In the genomic region with DNA sequence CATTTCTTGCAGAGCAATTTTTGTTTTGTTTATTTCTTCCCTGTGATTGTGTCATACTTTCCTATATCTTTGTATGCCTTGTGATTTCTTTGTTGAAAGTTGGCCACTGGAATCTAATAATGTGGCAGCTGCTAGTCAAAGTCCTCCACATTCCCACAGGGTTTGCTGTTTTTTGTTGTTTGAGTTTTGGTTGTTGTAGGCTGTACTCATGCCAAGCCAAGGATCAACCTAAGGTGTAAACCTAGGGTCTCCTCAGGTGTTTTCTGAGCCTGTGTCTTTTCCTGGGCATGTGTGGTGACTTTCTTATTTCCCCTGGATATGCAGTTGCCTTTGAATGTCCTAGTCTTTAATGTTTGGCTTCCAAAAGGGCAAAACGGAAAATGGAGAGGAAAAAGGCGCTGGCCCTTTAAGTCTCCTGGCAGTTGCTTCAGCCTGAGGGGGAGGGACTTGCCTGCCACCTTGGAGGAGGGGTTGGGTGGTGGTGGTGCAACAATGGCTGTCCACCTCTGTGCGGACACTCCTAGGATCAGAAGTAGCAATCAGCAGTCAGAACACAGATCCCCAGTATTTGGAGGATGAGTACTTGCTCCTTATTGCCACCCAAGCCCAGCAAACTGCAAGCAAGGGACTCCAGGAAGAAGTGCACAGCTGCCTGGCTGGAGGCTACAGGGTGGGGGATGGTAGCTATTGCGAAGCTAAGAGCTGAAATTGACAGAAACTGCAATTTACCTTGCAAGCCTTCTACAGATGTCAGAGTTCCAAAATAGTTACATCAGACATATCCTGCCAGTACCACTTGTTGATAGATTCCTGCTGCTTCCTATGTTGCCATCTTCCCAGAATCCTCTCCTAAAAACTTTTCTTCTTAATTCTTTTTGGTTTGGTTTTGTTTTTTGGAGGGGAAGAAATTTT, we compare ENCODE assay signal across 1 cellular context.
A peak's percentile ranks its signal among the peaks of the same experiment; 100 is the strongest.
TF ChIP-seq lines count a peak whose summit lies in the region.

No MANE protein-coding gene starts in this region.

TF ChIP-seq in WTC11, 78 proteins besides CTCF, POLR2A, EP300 and RAD21 (continued from another document and continues in another):
- TF ChIP-seq NR3C1 (CRISPR knock-in tag; conservative IDR thresholded peaks at IDR 0.05; ENCODE audit: low read depth) = no peak
- 0 out of 2 replicates have a peak, but pooled peaks have one; percentile 32 for TF ChIP-seq FOXP1 (CRISPR knock-in tag; IDR thresholded peaks at IDR 0.05; ENCODE audit: borderline replicate concordance)
- peak; percentile 28; the same call in 1 of the 2 replicates for TF ChIP-seq NFE2L1 (CRISPR knock-in tag; IDR thresholded peaks at IDR 0.05)
- TF ChIP-seq, protein P1, sequence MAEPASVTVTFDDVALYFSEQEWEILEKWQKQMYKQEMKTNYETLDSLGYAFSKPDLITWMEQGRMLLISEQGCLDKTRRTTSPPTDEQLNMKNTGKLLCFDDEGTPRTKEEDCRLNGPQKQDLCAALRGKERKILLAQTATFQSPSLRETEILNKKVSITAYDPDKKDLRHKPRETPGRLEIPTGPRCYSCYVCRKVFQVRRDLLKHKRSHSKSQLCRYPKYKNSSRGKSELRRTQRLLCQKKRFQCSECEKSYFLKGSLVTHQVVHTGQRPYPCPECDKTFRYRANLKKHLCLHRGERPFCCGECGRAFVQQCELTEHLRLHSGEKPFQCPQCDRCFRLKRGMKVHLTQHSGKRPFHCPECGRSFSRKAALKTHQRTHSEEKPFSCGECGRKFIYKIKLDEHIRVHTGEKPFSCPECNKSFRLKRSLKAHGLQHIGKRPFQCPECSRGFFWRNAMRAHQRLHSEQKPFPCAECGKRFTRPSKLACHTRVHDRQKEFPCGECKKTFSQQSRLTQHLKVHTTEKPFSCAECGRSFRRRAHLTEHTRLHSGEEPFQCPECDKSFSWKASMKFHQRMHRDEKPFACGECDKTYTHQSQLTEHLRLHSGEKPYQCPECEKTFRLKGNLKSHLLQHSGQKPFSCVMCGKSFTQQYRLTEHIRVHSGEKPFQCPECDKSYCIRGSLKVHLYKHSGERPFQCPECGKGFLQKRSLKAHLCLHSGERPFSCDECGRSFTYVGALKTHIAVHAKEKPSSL (CRISPR knock-in tag; conservative IDR thresholded peaks at IDR 0.05) = no peak
- TF ChIP-seq, protein P2, sequence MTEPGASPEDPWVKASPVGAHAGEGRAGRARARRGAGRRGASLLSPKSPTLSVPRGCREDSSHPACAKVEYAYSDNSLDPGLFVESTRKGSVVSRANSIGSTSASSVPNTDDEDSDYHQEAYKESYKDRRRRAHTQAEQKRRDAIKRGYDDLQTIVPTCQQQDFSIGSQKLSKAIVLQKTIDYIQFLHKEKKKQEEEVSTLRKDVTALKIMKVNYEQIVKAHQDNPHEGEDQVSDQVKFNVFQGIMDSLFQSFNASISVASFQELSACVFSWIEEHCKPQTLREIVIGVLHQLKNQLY (CRISPR knock-in tag; IDR thresholded peaks at IDR 0.05) = no peak
- TF ChIP-seq, protein P3, sequence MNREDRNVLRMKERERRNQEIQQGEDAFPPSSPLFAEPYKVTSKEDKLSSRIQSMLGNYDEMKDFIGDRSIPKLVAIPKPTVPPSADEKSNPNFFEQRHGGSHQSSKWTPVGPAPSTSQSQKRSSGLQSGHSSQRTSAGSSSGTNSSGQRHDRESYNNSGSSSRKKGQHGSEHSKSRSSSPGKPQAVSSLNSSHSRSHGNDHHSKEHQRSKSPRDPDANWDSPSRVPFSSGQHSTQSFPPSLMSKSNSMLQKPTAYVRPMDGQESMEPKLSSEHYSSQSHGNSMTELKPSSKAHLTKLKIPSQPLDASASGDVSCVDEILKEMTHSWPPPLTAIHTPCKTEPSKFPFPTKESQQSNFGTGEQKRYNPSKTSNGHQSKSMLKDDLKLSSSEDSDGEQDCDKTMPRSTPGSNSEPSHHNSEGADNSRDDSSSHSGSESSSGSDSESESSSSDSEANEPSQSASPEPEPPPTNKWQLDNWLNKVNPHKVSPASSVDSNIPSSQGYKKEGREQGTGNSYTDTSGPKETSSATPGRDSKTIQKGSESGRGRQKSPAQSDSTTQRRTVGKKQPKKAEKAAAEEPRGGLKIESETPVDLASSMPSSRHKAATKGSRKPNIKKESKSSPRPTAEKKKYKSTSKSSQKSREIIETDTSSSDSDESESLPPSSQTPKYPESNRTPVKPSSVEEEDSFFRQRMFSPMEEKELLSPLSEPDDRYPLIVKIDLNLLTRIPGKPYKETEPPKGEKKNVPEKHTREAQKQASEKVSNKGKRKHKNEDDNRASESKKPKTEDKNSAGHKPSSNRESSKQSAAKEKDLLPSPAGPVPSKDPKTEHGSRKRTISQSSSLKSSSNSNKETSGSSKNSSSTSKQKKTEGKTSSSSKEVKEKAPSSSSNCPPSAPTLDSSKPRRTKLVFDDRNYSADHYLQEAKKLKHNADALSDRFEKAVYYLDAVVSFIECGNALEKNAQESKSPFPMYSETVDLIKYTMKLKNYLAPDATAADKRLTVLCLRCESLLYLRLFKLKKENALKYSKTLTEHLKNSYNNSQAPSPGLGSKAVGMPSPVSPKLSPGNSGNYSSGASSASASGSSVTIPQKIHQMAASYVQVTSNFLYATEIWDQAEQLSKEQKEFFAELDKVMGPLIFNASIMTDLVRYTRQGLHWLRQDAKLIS (CRISPR knock-in tag; IDR thresholded peaks at IDR 0.05; ENCODE audit: borderline replicate concordance) = no peak
- TF ChIP-seq ESRRA (CRISPR knock-in tag; IDR thresholded peaks at IDR 0.05; ENCODE audit: borderline replicate concordance) = no peak
- TF ChIP-seq, protein P4, sequence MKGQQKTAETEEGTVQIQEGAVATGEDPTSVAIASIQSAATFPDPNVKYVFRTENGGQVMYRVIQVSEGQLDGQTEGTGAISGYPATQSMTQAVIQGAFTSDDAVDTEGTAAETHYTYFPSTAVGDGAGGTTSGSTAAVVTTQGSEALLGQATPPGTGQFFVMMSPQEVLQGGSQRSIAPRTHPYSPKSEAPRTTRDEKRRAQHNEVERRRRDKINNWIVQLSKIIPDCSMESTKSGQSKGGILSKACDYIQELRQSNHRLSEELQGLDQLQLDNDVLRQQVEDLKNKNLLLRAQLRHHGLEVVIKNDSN (CRISPR knock-in tag; IDR thresholded peaks at IDR 0.05) = no peak
- TF ChIP-seq, protein P5, sequence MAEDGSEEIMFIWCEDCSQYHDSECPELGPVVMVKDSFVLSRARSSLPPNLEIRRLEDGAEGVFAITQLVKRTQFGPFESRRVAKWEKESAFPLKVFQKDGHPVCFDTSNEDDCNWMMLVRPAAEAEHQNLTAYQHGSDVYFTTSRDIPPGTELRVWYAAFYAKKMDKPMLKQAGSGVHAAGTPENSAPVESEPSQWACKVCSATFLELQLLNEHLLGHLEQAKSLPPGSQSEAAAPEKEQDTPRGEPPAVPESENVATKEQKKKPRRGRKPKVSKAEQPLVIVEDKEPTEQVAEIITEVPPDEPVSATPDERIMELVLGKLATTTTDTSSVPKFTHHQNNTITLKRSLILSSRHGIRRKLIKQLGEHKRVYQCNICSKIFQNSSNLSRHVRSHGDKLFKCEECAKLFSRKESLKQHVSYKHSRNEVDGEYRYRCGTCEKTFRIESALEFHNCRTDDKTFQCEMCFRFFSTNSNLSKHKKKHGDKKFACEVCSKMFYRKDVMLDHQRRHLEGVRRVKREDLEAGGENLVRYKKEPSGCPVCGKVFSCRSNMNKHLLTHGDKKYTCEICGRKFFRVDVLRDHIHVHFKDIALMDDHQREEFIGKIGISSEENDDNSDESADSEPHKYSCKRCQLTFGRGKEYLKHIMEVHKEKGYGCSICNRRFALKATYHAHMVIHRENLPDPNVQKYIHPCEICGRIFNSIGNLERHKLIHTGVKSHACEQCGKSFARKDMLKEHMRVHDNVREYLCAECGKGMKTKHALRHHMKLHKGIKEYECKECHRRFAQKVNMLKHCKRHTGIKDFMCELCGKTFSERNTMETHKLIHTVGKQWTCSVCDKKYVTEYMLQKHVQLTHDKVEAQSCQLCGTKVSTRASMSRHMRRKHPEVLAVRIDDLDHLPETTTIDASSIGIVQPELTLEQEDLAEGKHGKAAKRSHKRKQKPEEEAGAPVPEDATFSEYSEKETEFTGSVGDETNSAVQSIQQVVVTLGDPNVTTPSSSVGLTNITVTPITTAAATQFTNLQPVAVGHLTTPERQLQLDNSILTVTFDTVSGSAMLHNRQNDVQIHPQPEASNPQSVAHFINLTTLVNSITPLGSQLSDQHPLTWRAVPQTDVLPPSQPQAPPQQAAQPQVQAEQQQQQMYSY (CRISPR knock-in tag; IDR thresholded peaks at IDR 0.05) = no peak
- no peak for TF ChIP-seq ZBTB21 (CRISPR knock-in tag; IDR thresholded peaks at IDR 0.05; ENCODE audit: borderline replicate concordance)
- TF ChIP-seq, protein P6, sequence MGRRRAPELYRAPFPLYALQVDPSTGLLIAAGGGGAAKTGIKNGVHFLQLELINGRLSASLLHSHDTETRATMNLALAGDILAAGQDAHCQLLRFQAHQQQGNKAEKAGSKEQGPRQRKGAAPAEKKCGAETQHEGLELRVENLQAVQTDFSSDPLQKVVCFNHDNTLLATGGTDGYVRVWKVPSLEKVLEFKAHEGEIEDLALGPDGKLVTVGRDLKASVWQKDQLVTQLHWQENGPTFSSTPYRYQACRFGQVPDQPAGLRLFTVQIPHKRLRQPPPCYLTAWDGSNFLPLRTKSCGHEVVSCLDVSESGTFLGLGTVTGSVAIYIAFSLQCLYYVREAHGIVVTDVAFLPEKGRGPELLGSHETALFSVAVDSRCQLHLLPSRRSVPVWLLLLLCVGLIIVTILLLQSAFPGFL (CRISPR knock-in tag; IDR thresholded peaks at IDR 0.05; ENCODE audit: borderline replicate concordance) = no peak
- TF ChIP-seq, protein P7, sequence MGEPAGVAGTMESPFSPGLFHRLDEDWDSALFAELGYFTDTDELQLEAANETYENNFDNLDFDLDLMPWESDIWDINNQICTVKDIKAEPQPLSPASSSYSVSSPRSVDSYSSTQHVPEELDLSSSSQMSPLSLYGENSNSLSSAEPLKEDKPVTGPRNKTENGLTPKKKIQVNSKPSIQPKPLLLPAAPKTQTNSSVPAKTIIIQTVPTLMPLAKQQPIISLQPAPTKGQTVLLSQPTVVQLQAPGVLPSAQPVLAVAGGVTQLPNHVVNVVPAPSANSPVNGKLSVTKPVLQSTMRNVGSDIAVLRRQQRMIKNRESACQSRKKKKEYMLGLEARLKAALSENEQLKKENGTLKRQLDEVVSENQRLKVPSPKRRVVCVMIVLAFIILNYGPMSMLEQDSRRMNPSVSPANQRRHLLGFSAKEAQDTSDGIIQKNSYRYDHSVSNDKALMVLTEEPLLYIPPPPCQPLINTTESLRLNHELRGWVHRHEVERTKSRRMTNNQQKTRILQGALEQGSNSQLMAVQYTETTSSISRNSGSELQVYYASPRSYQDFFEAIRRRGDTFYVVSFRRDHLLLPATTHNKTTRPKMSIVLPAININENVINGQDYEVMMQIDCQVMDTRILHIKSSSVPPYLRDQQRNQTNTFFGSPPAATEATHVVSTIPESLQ (CRISPR knock-in tag; IDR thresholded peaks at IDR 0.05) = no peak
- no peak for TF ChIP-seq TCF7 (CRISPR knock-in tag; IDR thresholded peaks at IDR 0.05; ENCODE audit: low read depth)
- no peak for TF ChIP-seq NR2C2 (CRISPR knock-in tag; IDR thresholded peaks at IDR 0.05)
- TF ChIP-seq, protein P8, sequence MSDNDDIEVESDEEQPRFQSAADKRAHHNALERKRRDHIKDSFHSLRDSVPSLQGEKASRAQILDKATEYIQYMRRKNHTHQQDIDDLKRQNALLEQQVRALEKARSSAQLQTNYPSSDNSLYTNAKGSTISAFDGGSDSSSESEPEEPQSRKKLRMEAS (CRISPR knock-in tag; IDR thresholded peaks at IDR 0.05) = no peak; the same call in 1 of the 2 replicates
- TF ChIP-seq, protein P9, sequence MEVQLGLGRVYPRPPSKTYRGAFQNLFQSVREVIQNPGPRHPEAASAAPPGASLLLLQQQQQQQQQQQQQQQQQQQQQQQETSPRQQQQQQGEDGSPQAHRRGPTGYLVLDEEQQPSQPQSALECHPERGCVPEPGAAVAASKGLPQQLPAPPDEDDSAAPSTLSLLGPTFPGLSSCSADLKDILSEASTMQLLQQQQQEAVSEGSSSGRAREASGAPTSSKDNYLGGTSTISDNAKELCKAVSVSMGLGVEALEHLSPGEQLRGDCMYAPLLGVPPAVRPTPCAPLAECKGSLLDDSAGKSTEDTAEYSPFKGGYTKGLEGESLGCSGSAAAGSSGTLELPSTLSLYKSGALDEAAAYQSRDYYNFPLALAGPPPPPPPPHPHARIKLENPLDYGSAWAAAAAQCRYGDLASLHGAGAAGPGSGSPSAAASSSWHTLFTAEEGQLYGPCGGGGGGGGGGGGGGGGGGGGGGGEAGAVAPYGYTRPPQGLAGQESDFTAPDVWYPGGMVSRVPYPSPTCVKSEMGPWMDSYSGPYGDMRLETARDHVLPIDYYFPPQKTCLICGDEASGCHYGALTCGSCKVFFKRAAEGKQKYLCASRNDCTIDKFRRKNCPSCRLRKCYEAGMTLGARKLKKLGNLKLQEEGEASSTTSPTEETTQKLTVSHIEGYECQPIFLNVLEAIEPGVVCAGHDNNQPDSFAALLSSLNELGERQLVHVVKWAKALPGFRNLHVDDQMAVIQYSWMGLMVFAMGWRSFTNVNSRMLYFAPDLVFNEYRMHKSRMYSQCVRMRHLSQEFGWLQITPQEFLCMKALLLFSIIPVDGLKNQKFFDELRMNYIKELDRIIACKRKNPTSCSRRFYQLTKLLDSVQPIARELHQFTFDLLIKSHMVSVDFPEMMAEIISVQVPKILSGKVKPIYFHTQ (CRISPR knock-in tag; IDR thresholded peaks at IDR 0.05) = no peak
- peak; percentile 94 for TF ChIP-seq GABPB1 (CRISPR knock-in tag; IDR thresholded peaks at IDR 0.05)
- TF ChIP-seq, protein P10, sequence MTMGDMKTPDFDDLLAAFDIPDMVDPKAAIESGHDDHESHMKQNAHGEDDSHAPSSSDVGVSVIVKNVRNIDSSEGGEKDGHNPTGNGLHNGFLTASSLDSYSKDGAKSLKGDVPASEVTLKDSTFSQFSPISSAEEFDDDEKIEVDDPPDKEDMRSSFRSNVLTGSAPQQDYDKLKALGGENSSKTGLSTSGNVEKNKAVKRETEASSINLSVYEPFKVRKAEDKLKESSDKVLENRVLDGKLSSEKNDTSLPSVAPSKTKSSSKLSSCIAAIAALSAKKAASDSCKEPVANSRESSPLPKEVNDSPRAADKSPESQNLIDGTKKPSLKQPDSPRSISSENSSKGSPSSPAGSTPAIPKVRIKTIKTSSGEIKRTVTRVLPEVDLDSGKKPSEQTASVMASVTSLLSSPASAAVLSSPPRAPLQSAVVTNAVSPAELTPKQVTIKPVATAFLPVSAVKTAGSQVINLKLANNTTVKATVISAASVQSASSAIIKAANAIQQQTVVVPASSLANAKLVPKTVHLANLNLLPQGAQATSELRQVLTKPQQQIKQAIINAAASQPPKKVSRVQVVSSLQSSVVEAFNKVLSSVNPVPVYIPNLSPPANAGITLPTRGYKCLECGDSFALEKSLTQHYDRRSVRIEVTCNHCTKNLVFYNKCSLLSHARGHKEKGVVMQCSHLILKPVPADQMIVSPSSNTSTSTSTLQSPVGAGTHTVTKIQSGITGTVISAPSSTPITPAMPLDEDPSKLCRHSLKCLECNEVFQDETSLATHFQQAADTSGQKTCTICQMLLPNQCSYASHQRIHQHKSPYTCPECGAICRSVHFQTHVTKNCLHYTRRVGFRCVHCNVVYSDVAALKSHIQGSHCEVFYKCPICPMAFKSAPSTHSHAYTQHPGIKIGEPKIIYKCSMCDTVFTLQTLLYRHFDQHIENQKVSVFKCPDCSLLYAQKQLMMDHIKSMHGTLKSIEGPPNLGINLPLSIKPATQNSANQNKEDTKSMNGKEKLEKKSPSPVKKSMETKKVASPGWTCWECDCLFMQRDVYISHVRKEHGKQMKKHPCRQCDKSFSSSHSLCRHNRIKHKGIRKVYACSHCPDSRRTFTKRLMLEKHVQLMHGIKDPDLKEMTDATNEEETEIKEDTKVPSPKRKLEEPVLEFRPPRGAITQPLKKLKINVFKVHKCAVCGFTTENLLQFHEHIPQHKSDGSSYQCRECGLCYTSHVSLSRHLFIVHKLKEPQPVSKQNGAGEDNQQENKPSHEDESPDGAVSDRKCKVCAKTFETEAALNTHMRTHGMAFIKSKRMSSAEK (CRISPR knock-in tag; IDR thresholded peaks at IDR 0.05; ENCODE audit: borderline replicate concordance) = no peak
- no peak for TF ChIP-seq ZNF423 (CRISPR knock-in tag; IDR thresholded peaks at IDR 0.05)
